In the genomic region with DNA sequence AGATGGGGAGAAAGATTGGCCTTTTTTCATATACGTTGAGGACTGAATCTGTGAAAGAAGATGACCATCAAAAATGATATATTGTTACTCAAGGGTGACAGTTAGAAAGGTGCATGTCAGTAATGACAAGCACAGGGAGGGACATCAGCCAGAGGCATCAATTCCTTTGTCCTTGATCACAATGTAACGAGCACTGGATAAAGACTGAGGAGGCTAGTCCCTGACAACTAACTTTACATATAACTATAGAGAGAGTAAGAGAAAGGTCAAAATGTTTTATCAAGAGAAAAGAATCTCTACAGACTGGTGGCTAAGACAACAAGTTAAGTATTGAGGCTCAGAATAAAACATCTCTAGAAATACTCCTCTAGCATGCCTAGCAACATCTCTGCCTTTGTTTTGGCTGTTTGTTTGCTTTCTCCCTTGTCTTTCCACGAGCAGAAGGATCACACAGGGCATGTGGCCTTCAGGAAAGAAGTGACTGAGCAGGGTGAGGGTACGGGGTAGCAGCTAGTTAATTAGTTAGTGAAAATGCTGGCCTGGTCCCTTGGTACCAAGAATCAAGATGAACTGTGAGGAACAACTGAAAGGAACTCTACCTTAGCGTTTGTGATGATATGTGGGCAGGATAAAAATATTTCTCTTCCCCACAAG, we compare ENCODE assay signal across 18 cellular contexts.
DNase-seq lines count a peak whose midpoint lies in the region; ATAC-seq and TF ChIP-seq lines count a peak whose summit lies in the region.
"Had no signal": no experiment of that assay in that cellular context is flagged by ENCODE, and none has a peak within 500 bp of the region (broad histone marks: within the 10 kb centered on the region; RNA-seq: fewer than 3 reads in every experiment).

No MANE protein-coding gene starts in this region.

- H3K36me3 Mint-ChIP-seq in progenitor cell of endocrine pancreas (ENCODE audit: insufficient read depth), result no peaks in the 10 kb centered on the region
- H3K36me3 Mint-ChIP-seq: CD4-positive, alpha-beta memory T cell; IgD-negative memory B cell; T-cell had no signal

- H3K4me1 Mint-ChIP-seq in progenitor cell of endocrine pancreas (ENCODE audit: low read depth), result no peaks in the 10 kb centered on the region
- H3K4me1 Mint-ChIP-seq: CD4-positive, alpha-beta memory T cell; T-cell had no signal

- peak overlapping the region; percentile 11 for H3K27ac Mint-ChIP-seq in progenitor cell of endocrine pancreas
- H3K27ac Mint-ChIP-seq: CD4-positive, alpha-beta memory T cell; IgD-negative memory B cell; T-cell had no signal

- H3K9me3 Mint-ChIP-seq in progenitor cell of endocrine pancreas (ENCODE audit: low read depth), result peaks cover 5% of the 10 kb centered on the region
- H3K9me3 Mint-ChIP-seq: IgD-negative memory B cell had no signal

- H3K4me1 ChIP-seq in ectodermal cell (ENCODE audit: control insufficient read depth, insufficient read depth, low read length), result peaks cover 6% of the 10 kb centered on the region
- H3K4me1 ChIP-seq in testis, result no peaks in the 10 kb centered on the region
- H3K4me1 ChIP-seq: BE2C had no signal

- TF ChIP-seq CTCF in progenitor cell of endocrine pancreas (IDR thresholded peaks at IDR 0.05; ENCODE audit: unreplicated experiment), result no peak
- TF ChIP-seq CTCF in testis (IDR thresholded peaks at IDR 0.05), result no peak

- H3K4me3 ChIP-seq in ectodermal cell (ENCODE audit: insufficient read depth, low read depth, low read length), result no peak overlapping the region
- no peak overlapping the region for H3K4me3 ChIP-seq in testis

- H3K27me3 Mint-ChIP-seq in progenitor cell of endocrine pancreas, result no peaks in the 10 kb centered on the region
- H3K27me3 Mint-ChIP-seq: CD4-positive, alpha-beta memory T cell; IgD-negative memory B cell; T-cell had no signal

- H3K27ac ChIP-seq in ectodermal cell (ENCODE audit: insufficient read depth, low read depth, low read length, poor library complexity, severe bottlenecking), result peak overlapping the region; percentile 69
- H3K27ac ChIP-seq in testis, result no peak overlapping the region
- H3K27ac ChIP-seq: HL-60 had no signal

- H3K27me3 ChIP-seq in ectodermal cell (ENCODE audit: control insufficient read depth, insufficient read depth, low read length, poor library complexity, severe bottlenecking), result no peaks in the 10 kb centered on the region
- H3K27me3 ChIP-seq in testis, result no peaks in the 10 kb centered on the region
- H3K27me3 ChIP-seq: BE2C had no signal

- 34 to 59% methylated on average over 3 to 4 of the region's 5 CpGs for WGBS in ectodermal cell, 2 experiments
- 62 to 68% methylated on average over 5 of the region's 5 CpGs for WGBS in testis, 2 donors

- ATAC-seq in GM18868 (IDR thresholded peaks at IDR 0.05; ENCODE audit: unreplicated experiment), result peak; percentile 39
- no peak for ATAC-seq in HG03175 (IDR thresholded peaks at IDR 0.05; ENCODE audit: unreplicated experiment)
- no peak for ATAC-seq in HG02678 (IDR thresholded peaks at IDR 0.05; ENCODE audit: unreplicated experiment)
- ATAC-seq: T-cell had no signal

- intact Hi-C loops in testis (cut with DNase I; ENCODE audit: low total_unique reads), result no loop called here

- TF ChIP-seq POLR2A in testis (IDR thresholded peaks at IDR 0.05), result no peak

- peak; percentile 5 for DNase-seq in NCI-H146 treated with DMSO at 0.1 percent for 48 hours (lab: John Stamatoyannopoulos, UW; ENCODE audit: unreplicated experiment)
- DNase-seq in progenitor cell of endocrine pancreas (ENCODE audit: low spot score, unreplicated experiment), result no peak
- DNase-seq in testis, result no peak
- DNase-seq: BE2C; CD4-positive, alpha-beta memory T cell; DND-41; H7; NCI-H2029; NCI-H2171; Right ventricle myocardium superior; SK-N-SH; T-cell had no signal

- H3K9me3 ChIP-seq in ectodermal cell (ENCODE audit: control insufficient read depth, low read length), result no peaks in the 10 kb centered on the region
- H3K9me3 ChIP-seq in testis, result no peaks in the 10 kb centered on the region
- H3K9me3 ChIP-seq: BE2C, SK-N-SH had no signal

- H3K4me3 Mint-ChIP-seq in progenitor cell of endocrine pancreas (ENCODE audit: low read depth), result no peak overlapping the region
- H3K4me3 Mint-ChIP-seq: CD4-positive, alpha-beta memory T cell; IgD-negative memory B cell; T-cell had no signal

- H3K36me3 ChIP-seq in ectodermal cell (ENCODE audit: control insufficient read depth, insufficient read depth, low read length) (no peaks in the 10 kb centered on the region), testis (ENCODE audit: low read depth, missing control alignments) (no peaks in the 10 kb centered on the region)
- H3K36me3 ChIP-seq: BE2C had no signal
